In the genomic region with DNA sequence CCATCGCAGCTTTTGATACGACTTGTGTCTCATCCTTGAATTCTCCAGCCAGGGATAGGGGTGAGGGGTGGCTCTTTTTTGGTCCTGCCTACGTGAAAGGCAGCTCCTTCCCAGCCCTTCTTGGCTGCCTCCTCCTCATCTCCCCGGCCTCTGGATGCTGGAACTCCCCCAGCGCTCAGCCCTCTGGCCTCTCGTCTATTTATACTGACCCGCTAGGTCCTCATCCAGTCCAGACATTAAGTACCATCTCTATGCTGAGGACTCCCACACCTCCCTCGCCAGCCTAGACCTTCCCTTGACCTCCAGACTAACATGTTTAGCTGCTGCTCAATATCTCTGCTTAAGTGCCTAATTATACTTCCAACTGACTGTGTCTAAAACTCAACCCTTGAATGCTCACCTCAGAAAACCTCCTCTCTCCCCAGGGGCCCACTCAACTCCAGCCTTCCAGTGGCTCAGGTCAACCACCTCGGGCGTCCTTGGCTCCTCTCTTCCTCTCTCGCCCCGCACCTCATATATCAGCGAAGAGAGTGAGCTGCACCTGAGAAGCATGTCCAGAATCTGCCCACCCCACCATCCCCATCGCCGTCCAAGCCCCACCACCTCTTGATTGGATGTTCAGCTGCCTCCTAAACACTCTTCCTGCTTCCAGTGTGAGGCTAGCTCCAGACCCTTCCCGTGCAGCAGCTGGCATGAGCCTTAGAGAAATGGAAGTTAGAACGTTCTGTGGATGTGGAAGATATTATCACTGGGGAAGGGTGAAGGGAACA, we compare ENCODE assay signal across 14 cellular contexts. TPM values are rescaled to one million over a fixed set of nuclear protein-coding genes. Genes with fewer than 3 reads are reported as not detected.
DNase-seq lines count a peak whose midpoint lies in the region; ATAC-seq and TF ChIP-seq lines count a peak whose summit lies in the region.
"Had no signal": no experiment of that assay in that cellular context is flagged by ENCODE, and none has a peak within 500 bp of the region (broad histone marks: within the 10 kb centered on the region; RNA-seq: fewer than 3 reads in every experiment).

No MANE protein-coding gene starts in this region.

- H3K4me3 ChIP-seq in BLaER1: no peak overlapping the region
- no peak overlapping the region for H3K4me3 ChIP-seq in choroid plexus epithelial cell (ENCODE audit: low read depth, low read length)
- H3K4me3 ChIP-seq: ascending aorta, GM23338, SJCRH30 had no signal

- peaks cover 71% of the 10 kb centered on the region for H3K4me1 ChIP-seq in BLaER1

- H3K27me3 Mint-ChIP-seq in IgD-negative memory B cell: peaks cover 2% of the 10 kb centered on the region
- H3K27me3 Mint-ChIP-seq in neural crest cell (ENCODE audit: low read depth): no peaks in the 10 kb centered on the region

- H3K36me3 ChIP-seq in BLaER1: no peaks in the 10 kb centered on the region
- H3K36me3 ChIP-seq: ascending aorta, SJCRH30 had no signal

- H3K4me1 Mint-ChIP-seq in IgD-negative memory B cell (peaks cover 24 to 34% (median 26%) of the 10 kb centered on the region in 3 donors), neural crest cell (peaks cover 30% of the 10 kb centered on the region)

- H3K27ac ChIP-seq in BLaER1: peak overlapping the region; percentile 81
- H3K27ac ChIP-seq: epithelial cell of prostate, SJCRH30 had no signal

- H3K4me3 Mint-ChIP-seq in IgD-negative memory B cell: peak overlapping the region in 2 of 4 donors; percentile 49 to 84
- no peak overlapping the region for H3K4me3 Mint-ChIP-seq in neural crest cell
- H3K4me3 Mint-ChIP-seq: GM23338 had no signal

- H3K9me3 ChIP-seq in BLaER1: no peaks in the 10 kb centered on the region
- H3K9me3 ChIP-seq: ascending aorta, SJCRH30 had no signal

- no peaks in the 10 kb centered on the region for H3K27me3 ChIP-seq in BLaER1
- H3K27me3 ChIP-seq: ascending aorta, SJCRH30 had no signal

- peak overlapping the region; percentile 96 for H3K4me2 ChIP-seq in BLaER1
- H3K4me2 ChIP-seq: GM23338 had no signal

- TF ChIP-seq CTCF in choroid plexus epithelial cell (conservative IDR thresholded peaks at IDR 0.05; ENCODE audit: low read depth, low read length) (no peak), neural crest cell (conservative IDR thresholded peaks at IDR 0.05) (no peak)

- H3K27ac Mint-ChIP-seq in IgD-negative memory B cell (peak overlapping the region in 2 of 3 donors; percentile 90 to 98), neural crest cell (ENCODE audit: unreplicated experiment) (peak overlapping the region; percentile 46)
- H3K27ac Mint-ChIP-seq: GM23338 had no signal

- no peaks in the 10 kb centered on the region for H3K9me3 Mint-ChIP-seq in IgD-negative memory B cell
- H3K9me3 Mint-ChIP-seq in neural crest cell: no peaks in the 10 kb centered on the region

- H3K36me3 Mint-ChIP-seq in IgD-negative memory B cell (no peaks in the 10 kb centered on the region), neural crest cell (ENCODE audit: low read depth) (no peaks in the 10 kb centered on the region)

- H4K20me1 ChIP-seq in BLaER1: peaks cover 4% of the 10 kb centered on the region; the same call in 1 of the 2 replicates

- no peak for ATAC-seq in HG02981 (IDR thresholded peaks at IDR 0.05; ENCODE audit: unreplicated experiment)
- ATAC-seq: GM23338 had no signal

- no peak overlapping the region; the same call in 1 of the 2 replicates for H3K9ac ChIP-seq in BLaER1

- DNase-seq in choroid plexus epithelial cell (ENCODE audit: low read depth) (peak; percentile 18), neural crest cell (ENCODE audit: low read depth, low spot score) (no peak), glomerular visceral epithelial cell (ENCODE audit: extremely low spot score) (no peak), NCI-H2081 treated with DMSO at 0.1 percent for 48 hours (lab: John Stamatoyannopoulos, UW) (no peak), D341Med (ENCODE audit: low spot score) (no peak)
- DNase-seq: NCI-H510A treated with DMSO at 0.1 percent for 48 hours had no signal

RNA-seq across cellular contexts. Expression of gene TOGARAM2, which starts 34.8 kb away (rescaled TPM):
- 0.28 TPM for polyA plus RNA-seq in IgD-negative memory B cell
- total RNA-seq in neural crest cell: 0.35 TPM in 1 of 2 replicates, not detected in the other
- total RNA-seq: ascending aorta had no signal

RNA-seq across cellular contexts. Expression of gene PCARE, which starts 58.4 kb away (rescaled TPM):
- polyA plus RNA-seq in IgD-negative memory B cell: not detected
- total RNA-seq in neural crest cell: not detected in 2 replicates
- total RNA-seq: ascending aorta, GM23338 had no signal
- polyA plus RNA-seq: GM23338, neural cell had no signal
